Comparison of ENCODE assay signal across 10 cellular contexts in genomic region chr16:23124315-23124714, GRCh38. TPM values are rescaled to one million over a fixed set of nuclear protein-coding genes. Genes with fewer than 3 reads are reported as not detected.
DNase-seq lines count a peak whose midpoint lies in the region; ATAC-seq and TF ChIP-seq lines count a peak whose summit lies in the region.
"Had no signal": no experiment of that assay in that cellular context is flagged by ENCODE, and none has a peak within 500 bp of the region (broad histone marks: within the 10 kb centered on the region; RNA-seq: fewer than 3 reads in every experiment).

No MANE protein-coding gene starts in this region.

- H2AFZ ChIP-seq in fibroblast of lung (ENCODE audit: low read length): no peak overlapping the region
- H2AFZ ChIP-seq in smooth muscle cell (ENCODE audit: low read depth): no peak overlapping the region

- no peak for TF ChIP-seq POLR2A in sigmoid colon (IDR thresholded peaks at IDR 0.05)

- H4K20me1 ChIP-seq in fibroblast of lung (ENCODE audit: control insufficient read depth, extremely low read depth, insufficient read depth, low read length): no peaks in the 10 kb centered on the region
- H4K20me1 ChIP-seq in smooth muscle cell (ENCODE audit: low read depth): peaks cover 93% of the 10 kb centered on the region

- H3K4me3 ChIP-seq in fibroblast of lung (replicated peaks in 1 of 4; ENCODE audit: control extremely low read depth in 1 of 4, insufficient read depth in 1 of 4, low read depth in 3 of 4, low read length in 4 of 4): no peak overlapping the region
- H3K4me3 ChIP-seq in sigmoid colon: no peak overlapping the region
- H3K4me3 ChIP-seq in smooth muscle cell: no peak overlapping the region

- H3K27ac ChIP-seq in RWPE1 (peak overlapping the region; percentile 76), fibroblast of lung (ENCODE audit: insufficient read depth, low read length) (no peak overlapping the region), sigmoid colon (peak overlapping the region; percentile 72 to 89 (median 83)), smooth muscle cell (ENCODE audit: low read depth) (no peak overlapping the region)

- CTCF ChIA-PET in RWPE1 (lab: Yijun Ruan, JAX): interaction anchor here (0.6 kb wide), 2 partner anchors 11 to 469 kb away, joined by 3 read pairs; no protein-coding TSS in a partner anchor

- POLR2A ChIA-PET in RWPE1 (lab: Yijun Ruan, JAX; ENCODE audit: low non-redundant PET): no interaction called here

- H3K4me1 ChIP-seq in fibroblast of lung (ENCODE audit: control insufficient read depth, extremely low read depth, insufficient read depth, low read length) (peaks cover 7% of the 10 kb centered on the region), sigmoid colon (peaks cover 0 to 79% (median 62%) of the 10 kb centered on the region in 4 donors), smooth muscle cell (ENCODE audit: low read depth) (peaks cover 8% of the 10 kb centered on the region)

- DNase-seq in EH (ENCODE audit: low read depth): peak; percentile 73
- peak; percentile 77 for DNase-seq in RWPE1 (ENCODE audit: low spot score)
- peak; percentile 76 to 85 for DNase-seq in fibroblast of lung (ENCODE audit: low read depth in 2 of 2)
- DNase-seq in sigmoid colon: peak; percentile 75
- no peak for DNase-seq in smooth muscle cell (lab: John Stamatoyannopoulos, UW; ENCODE audit: unreplicated experiment)
- no peak for DNase-seq in NCI-H187 treated with DMSO at 0.1 percent for 48 hours (lab: John Stamatoyannopoulos, UW)
- no peak for DNase-seq in iPS-NIHi11 (ENCODE audit: low spot score)
- DNase-seq: activated effector memory CD4-positive, alpha-beta T cell treated with anti-CD3 and anti-CD28 coated beads, Interleukin-2, amount 50 U/mL, for 16 hours; occipital lobe had no signal

- peak; percentile 66 to 96 (median 92) for TF ChIP-seq EP300 in sigmoid colon (IDR thresholded peaks at IDR 0.05)

- H3F3A ChIP-seq in smooth muscle cell (ENCODE audit: low read depth): no peaks in the 10 kb centered on the region

- no peaks in the 10 kb centered on the region for H3K36me3 ChIP-seq in fibroblast of lung (ENCODE audit: control insufficient read depth, insufficient read depth, low read length)
- H3K36me3 ChIP-seq in sigmoid colon: no peaks in the 10 kb centered on the region
- no peaks in the 10 kb centered on the region for H3K36me3 ChIP-seq in smooth muscle cell (ENCODE audit: low read depth)

- TF ChIP-seq CTCF in RWPE1 (conservative IDR thresholded peaks at IDR 0.05; ENCODE audit: low read depth) (no peak), fibroblast of lung (conservative IDR thresholded peaks at IDR 0.05 in 1 of 2, IDR thresholded peaks at IDR 0.05 in 1 of 2; ENCODE audit: low read depth in 1 of 2, low read length in 2 of 2) (no peak), sigmoid colon (IDR thresholded peaks at IDR 0.05) (no peak), smooth muscle cell (IDR thresholded peaks at IDR 0.05; ENCODE audit: borderline replicate concordance, insufficient read depth, poor library complexity, severe bottlenecking) (no peak)

- WGBS in sigmoid colon, 2 donors: 88 to 92% methylated on average over 8 of the region's 8 CpGs
- WGBS in smooth muscle cell (ENCODE audit: low lambda C conversion rate): 64% methylated on average over 8 of the region's 8 CpGs

- H3K4me2 ChIP-seq in fibroblast of lung (ENCODE audit: extremely low read depth, insufficient read depth, low read length): no peak overlapping the region
- no peak overlapping the region for H3K4me2 ChIP-seq in smooth muscle cell

- H3K27me3 ChIP-seq in fibroblast of lung (ENCODE audit: control insufficient read depth, insufficient read depth, low read length): no peaks in the 10 kb centered on the region
- no peaks in the 10 kb centered on the region for H3K27me3 ChIP-seq in sigmoid colon
- H3K27me3 ChIP-seq in smooth muscle cell (ENCODE audit: low read depth): no peaks in the 10 kb centered on the region

- intact Hi-C loops in sigmoid colon (cut with DNase I): no loop called here

- H3K9ac ChIP-seq in fibroblast of lung (ENCODE audit: insufficient read depth, low read length) (no peak overlapping the region), smooth muscle cell (ENCODE audit: low read depth) (no peak overlapping the region)

- no peak for ATAC-seq in GM21423 (IDR thresholded peaks at IDR 0.05; ENCODE audit: unreplicated experiment)

- H3K9me3 ChIP-seq in fibroblast of lung (ENCODE audit: control insufficient read depth, insufficient read depth, low read depth, low read length) (no peaks in the 10 kb centered on the region), sigmoid colon (no peaks in the 10 kb centered on the region), smooth muscle cell (replicated peaks; ENCODE audit: low read depth) (no peaks in the 10 kb centered on the region)

- H3K79me2 ChIP-seq in fibroblast of lung (ENCODE audit: control insufficient read depth, insufficient read depth, low read length) (peaks cover 19% of the 10 kb centered on the region), smooth muscle cell (ENCODE audit: low read depth) (peaks cover 68% of the 10 kb centered on the region)

RNA-seq across cellular contexts. Expression of gene USP31, which starts 24.9 kb away (rescaled TPM):
- total RNA-seq in fibroblast of lung (5.6 and 5.8 TPM in 2 replicates), sigmoid colon (10 to 100 TPM; 12.7 to 21.0 (median 16.7) TPM), smooth muscle cell (5.7 and 5.8 TPM in 2 replicates)
- polyA plus RNA-seq in fibroblast of lung (4.8 and 6.0 TPM in 2 replicates), sigmoid colon (1 to 10 TPM in 2 of 3 donors, under 1 TPM in 1; 0.60 to 4.0 (median 2.3) TPM), smooth muscle cell (2.7 and 4.9 TPM in 2 replicates)
- 2.7 and 3.7 TPM in 2 replicates for polyA plus RNA-seq in fibroblast of lung (2012)
- 13.7 and 14.3 TPM in 2 replicates for polyA minus RNA-seq in fibroblast of lung (ENCODE audit: low replicate concordance)

RNA-seq across cellular contexts. Expression of gene SCNN1G, which starts 58.2 kb away (rescaled TPM):
- total RNA-seq in fibroblast of lung (not detected in 2 replicates), sigmoid colon (under 1 TPM in 2 of 4 donors, not detected in 2; under 0.01 to 0.16 TPM), smooth muscle cell (not detected in 2 replicates)
- polyA plus RNA-seq in fibroblast of lung (not detected in 2 replicates), sigmoid colon (10 to 100 TPM in 1 of 3 donors, 1 to 10 TPM in 2; 3.0 to 36.2 (median 9.2) TPM), smooth muscle cell (not detected in 2 replicates)
- polyA plus RNA-seq in fibroblast of lung (2012): not detected in 2 replicates
- polyA minus RNA-seq in fibroblast of lung (ENCODE audit: low replicate concordance): not detected in 2 replicates

Comparison
In these comparisons a context has a peak if more than half of its experiments do, and no peak if none do; other contexts are left out.
1. DNase-seq: peak in EH (single experiment), RWPE1 (single experiment), fibroblast of lung (2 of 2) and sigmoid colon (single experiment); none in smooth muscle cell (single experiment), NCI-H187 treated with DMSO at 0.1 percent for 48 hours (single experiment) and iPS-NIHi11 (single experiment).
2. H3K27ac ChIP-seq: peak in RWPE1 (single experiment) and sigmoid colon (4 of 4); none in fibroblast of lung (single experiment) and smooth muscle cell (single experiment).